In the genomic region with DNA sequence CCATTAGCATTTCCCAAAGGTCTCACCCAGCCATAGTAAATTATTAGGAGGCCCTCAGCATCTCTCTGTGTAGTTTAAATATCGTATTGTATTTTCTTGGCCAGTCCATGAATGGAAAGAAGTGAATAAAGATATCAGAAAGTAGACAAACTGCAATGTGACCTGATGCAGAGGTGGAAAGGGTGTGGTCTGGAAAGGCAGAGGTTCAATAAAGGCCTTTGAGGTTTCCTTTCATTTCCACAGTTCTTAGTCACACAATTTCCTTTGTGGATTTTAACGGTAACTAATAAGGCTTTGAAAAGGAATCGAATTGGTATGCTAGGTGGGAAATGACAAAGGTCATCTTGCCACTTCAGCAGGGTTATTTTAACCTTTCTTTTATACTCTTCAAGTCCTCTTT, we compare ENCODE assay signal across 14 cellular contexts. TPM values are rescaled to one million over a fixed set of nuclear protein-coding genes. Genes with fewer than 3 reads are reported as not detected.
DNase-seq lines count a peak whose midpoint lies in the region; ATAC-seq lines count a peak whose summit lies in the region.
"Had no signal": no experiment of that assay in that cellular context is flagged by ENCODE, and none has a peak within 500 bp of the region (broad histone marks: within the 10 kb centered on the region; RNA-seq: fewer than 3 reads in every experiment).

No MANE protein-coding gene starts in this region.

- H3K36me3 Mint-ChIP-seq in activated CD4-positive, alpha-beta T cell treated with anti-CD3 and anti-CD28 coated beads, Interleukin-2, amount 10 ng/mL, durations not matched to agents 7 days and 5 days (ENCODE audit: low read depth), result peaks cover 73% of the 10 kb centered on the region
- peaks cover 41% of the 10 kb centered on the region for H3K36me3 Mint-ChIP-seq in stimulated activated memory B cell treated with anti-CD40 and anti-IgM and Interleukin-4, amounts not matched to agents 10 μg/mL and 1 μg/mL and 100 μg/mL, for 72 hours

- peak overlapping the region; percentile 87 for H3K27ac Mint-ChIP-seq in activated CD4-positive, alpha-beta T cell treated with anti-CD3 and anti-CD28 coated beads, Interleukin-2, amount 10 ng/mL, durations not matched to agents 7 days and 5 days
- H3K27ac Mint-ChIP-seq in stimulated activated memory B cell treated with anti-CD40 and anti-IgM and Interleukin-4, amounts not matched to agents 10 μg/mL and 1 μg/mL and 100 μg/mL, for 72 hours, result peak overlapping the region; percentile 96

- H3K27me3 Mint-ChIP-seq in activated CD4-positive, alpha-beta T cell treated with anti-CD3 and anti-CD28 coated beads, Interleukin-2, amount 10 ng/mL, durations not matched to agents 7 days and 5 days, result no peaks in the 10 kb centered on the region
- no peaks in the 10 kb centered on the region for H3K27me3 Mint-ChIP-seq in stimulated activated memory B cell treated with anti-CD40 and anti-IgM and Interleukin-4, amounts not matched to agents 10 μg/mL and 1 μg/mL and 100 μg/mL, for 72 hours

- H3K27ac ChIP-seq in effector memory CD4-positive, alpha-beta T cell (ENCODE audit: insufficient read depth, low read length, poor library complexity, severe bottlenecking), result peak overlapping the region; percentile 57
- H3K27ac ChIP-seq: HL-60 had no signal

- no peaks in the 10 kb centered on the region for H3K27me3 ChIP-seq in effector memory CD4-positive, alpha-beta T cell (replicated peaks; ENCODE audit: control insufficient read depth, insufficient read depth, low read length, poor library complexity, severe bottlenecking)
- H3K27me3 ChIP-seq: Peyer's patch, right atrium auricular region had no signal

- DNase-seq in activated CD4-positive, alpha-beta T cell treated with anti-CD3 and anti-CD28 coated beads, Interleukin-2, amount 10 ng/mL, durations not matched to agents 7 days and 5 days, result no peak
- no peak for DNase-seq in activated CD4-positive, alpha-beta T cell treated with anti-CD3 and anti-CD28 coated beads, Interleukin-2, amount 50 U/mL, for 1 hour
- DNase-seq in SW480 (ENCODE audit: low spot score) (peak; percentile 78), RPMI8226 (no peak), KG1 (lab: John Stamatoyannopoulos, UW) (no peak), NCI-H82 (lab: John Stamatoyannopoulos, UW) (no peak)
- no peak for DNase-seq in effector memory CD4-positive, alpha-beta T cell
- DNase-seq: activated CD8-positive, alpha-beta memory T cell treated with anti-CD3 and anti-CD28 coated beads for 24 hours; anterior cingulate cortex; NCI-H345; Peyer's patch had no signal

- H3K4me3 Mint-ChIP-seq in activated CD4-positive, alpha-beta T cell treated with anti-CD3 and anti-CD28 coated beads, Interleukin-2, amount 10 ng/mL, durations not matched to agents 7 days and 5 days, result peak overlapping the region; percentile 43
- H3K4me3 Mint-ChIP-seq in stimulated activated memory B cell treated with anti-CD40 and anti-IgM and Interleukin-4, amounts not matched to agents 10 μg/mL and 1 μg/mL and 100 μg/mL, for 72 hours, result no peak overlapping the region

- no peak overlapping the region for H3K4me3 ChIP-seq in effector memory CD4-positive, alpha-beta T cell (ENCODE audit: insufficient read depth, low read depth, low read length, poor library complexity, severe bottlenecking)
- H3K4me3 ChIP-seq: Peyer's patch, right atrium auricular region had no signal

- POLR2A ChIA-PET in activated CD4-positive, alpha-beta T cell treated with anti-CD3 and anti-CD28 coated beads, Interleukin-2, amount 10 ng/mL, durations not matched to agents 7 days and 5 days (lab: Charles Lee), result interaction anchor here (0.8 kb wide), 1 partner anchor 17 kb away, joined by 3 read pairs; no protein-coding TSS in a partner anchor

- H3K9me3 Mint-ChIP-seq in activated CD4-positive, alpha-beta T cell treated with anti-CD3 and anti-CD28 coated beads, Interleukin-2, amount 10 ng/mL, durations not matched to agents 7 days and 5 days, result no peaks in the 10 kb centered on the region
- no peaks in the 10 kb centered on the region for H3K9me3 Mint-ChIP-seq in stimulated activated memory B cell treated with anti-CD40 and anti-IgM and Interleukin-4, amounts not matched to agents 10 μg/mL and 1 μg/mL and 100 μg/mL, for 72 hours

- H3K4me1 ChIP-seq in effector memory CD4-positive, alpha-beta T cell (ENCODE audit: control insufficient read depth, insufficient read depth, low read length, poor library complexity, severe bottlenecking), result peaks cover 41% of the 10 kb centered on the region

- H3K4me1 Mint-ChIP-seq in activated CD4-positive, alpha-beta T cell treated with anti-CD3 and anti-CD28 coated beads, Interleukin-2, amount 10 ng/mL, durations not matched to agents 7 days and 5 days, result peaks cover 77% of the 10 kb centered on the region
- peaks cover 75% of the 10 kb centered on the region for H3K4me1 Mint-ChIP-seq in stimulated activated memory B cell treated with anti-CD40 and anti-IgM and Interleukin-4, amounts not matched to agents 10 μg/mL and 1 μg/mL and 100 μg/mL, for 72 hours

- peak; percentile 51 for ATAC-seq in stimulated activated memory B cell treated with anti-CD40 and anti-IgM and Interleukin-4, amounts not matched to agents 10 μg/mL and 1 μg/mL and 100 μg/mL, for 72 hours

- H3K36me3 ChIP-seq in effector memory CD4-positive, alpha-beta T cell (ENCODE audit: control insufficient read depth, insufficient read depth, low read length), result peaks cover 14% of the 10 kb centered on the region
- H3K36me3 ChIP-seq: right atrium auricular region had no signal

- H3K9me3 ChIP-seq in effector memory CD4-positive, alpha-beta T cell (ENCODE audit: control insufficient read depth, low read length), result no peaks in the 10 kb centered on the region
- H3K9me3 ChIP-seq: Peyer's patch, right atrium auricular region had no signal

- CTCF ChIA-PET in activated CD4-positive, alpha-beta T cell treated with anti-CD3 and anti-CD28 coated beads, Interleukin-2, amount 10 ng/mL, durations not matched to agents 7 days and 5 days (lab: Charles Lee), result interaction anchor here (0.9 to 2.2 kb wide), 12 partner anchors 8 to 44 kb away, joined by 3 to 7 read pairs (median 4); no protein-coding TSS in a partner anchor

RNA-seq across cellular contexts. Expression of gene WIPF1, which starts 20.1 kb away (rescaled TPM):
- total RNA-seq in activated CD4-positive, alpha-beta T cell treated with anti-CD3 and anti-CD28 coated beads, Interleukin-2, amount 10 ng/mL, durations not matched to agents 7 days and 5 days, result 100 to 1,000 TPM; 378 to 423 TPM
